Comparison of ENCODE assay signal across 1 cellular context in genomic region chrX:41412261-41413167, GRCh38.
TF ChIP-seq lines count a peak whose summit lies in the region.

No MANE protein-coding gene starts in this region.

TF ChIP-seq in SK-N-SH treated with all-trans-retinoic acid at 6 μM for 48 hours, 23 proteins besides CTCF, POLR2A, EP300 and RAD21 (continued from another document):
- no peak for TF ChIP-seq TSHZ2 (CRISPR knock-in tag; IDR thresholded peaks at IDR 0.05)
- TF ChIP-seq ISL1 (CRISPR knock-in tag; IDR thresholded peaks at IDR 0.05): no peak
- no peak for TF ChIP-seq PPARA (CRISPR knock-in tag; IDR thresholded peaks at IDR 0.05; ENCODE audit: borderline replicate concordance)
- TF ChIP-seq TCF4 (CRISPR knock-in tag; IDR thresholded peaks at IDR 0.05; ENCODE audit: borderline replicate concordance): no peak
- TF ChIP-seq BACH2 (CRISPR knock-in tag; IDR thresholded peaks at IDR 0.05; ENCODE audit: borderline replicate concordance): no peak
- TF ChIP-seq SNAI2 (CRISPR knock-in tag; IDR thresholded peaks at IDR 0.05): no peak
- no peak for TF ChIP-seq RARB (CRISPR knock-in tag; IDR thresholded peaks at IDR 0.05)
